ENCODE assay signal across 13 cellular contexts in genomic region chr6:71404967-71405278, GRCh38.
A peak's percentile ranks its signal among the peaks of the same experiment; 100 is the strongest.
DNase-seq lines count a peak whose midpoint lies in the region; ATAC-seq and TF ChIP-seq lines count a peak whose summit lies in the region.
"Had no signal": no experiment of that assay in that cellular context is flagged by ENCODE, and none has a peak within 500 bp of the region (broad histone marks: within the 10 kb centered on the region; RNA-seq: fewer than 3 reads in every experiment).

No MANE protein-coding gene starts in this region.

- H3K79me2 ChIP-seq in ACC112 (ENCODE audit: control insufficient read depth, insufficient read depth, low read length, unreplicated experiment): peaks cover 58% of the 10 kb centered on the region
- H3K79me2 ChIP-seq in fibroblast of lung (ENCODE audit: control insufficient read depth, insufficient read depth, low read length): peaks cover 11% of the 10 kb centered on the region

- TF ChIP-seq CTCF in fibroblast of lung (conservative IDR thresholded peaks at IDR 0.05 in 1 of 2, IDR thresholded peaks at IDR 0.05 in 1 of 2; ENCODE audit: low read depth in 1 of 2, low read length in 2 of 2) (no peak), osteocyte (IDR thresholded peaks at IDR 0.05) (no peak), foreskin fibroblast (IDR thresholded peaks at IDR 0.05; ENCODE audit: low read depth, low read length) (no peak), vagina (IDR thresholded peaks at IDR 0.05) (no peak)

- peaks cover 73% of the 10 kb centered on the region for H3K4me1 Mint-ChIP-seq in osteocyte (ENCODE audit: unreplicated experiment)

- no peak overlapping the region for H3K4me3 Mint-ChIP-seq in osteocyte (ENCODE audit: unreplicated experiment)
- H3K4me3 Mint-ChIP-seq: activated naive CD8-positive, alpha-beta T cell; IgD-negative memory B cell had no signal

- no peak for DNase-seq in SK-N-MC (ENCODE audit: low read depth, low spot score)
- DNase-seq in fibroblast of lung (ENCODE audit: low read depth in 2 of 2): no peak
- no peak for DNase-seq in osteocyte (ENCODE audit: extremely low spot score, unreplicated experiment)
- DNase-seq in foreskin fibroblast: no peak
- DNase-seq in vagina (ENCODE audit: extremely low spot score in 2 of 2): no peak
- DNase-seq: activated CD4-positive, alpha-beta T cell treated with anti-CD3 and anti-CD28 coated beads for 4 hours; Right ventricle myocardium superior; T-helper 9 cell had no signal

- H3K9me3 ChIP-seq in SK-N-MC (ENCODE audit: low read depth, low read length) (no peaks in the 10 kb centered on the region), fibroblast of lung (ENCODE audit: control insufficient read depth, insufficient read depth, low read depth, low read length) (no peaks in the 10 kb centered on the region), vagina (no peaks in the 10 kb centered on the region)

- peak overlapping the region; percentile 71 for H3K4me3 ChIP-seq in ACC112 (ENCODE audit: low read depth, low read length)
- H3K4me3 ChIP-seq in SK-N-MC: peak overlapping the region; percentile 45; the same call in 1 of the 2 replicates
- no peak overlapping the region for H3K4me3 ChIP-seq in fibroblast of lung (replicated peaks in 1 of 4; ENCODE audit: control extremely low read depth in 1 of 4, insufficient read depth in 1 of 4, low read depth in 3 of 4, low read length in 4 of 4)
- H3K4me3 ChIP-seq in foreskin fibroblast (ENCODE audit: low read depth in 1 of 2, low read length in 2 of 2): no peak overlapping the region
- H3K4me3 ChIP-seq in vagina: no peak overlapping the region

- H2AFZ ChIP-seq in ACC112 (ENCODE audit: low read length, unreplicated experiment): no peak overlapping the region
- no peak overlapping the region for H2AFZ ChIP-seq in fibroblast of lung (ENCODE audit: low read length)

- H3K9me3 Mint-ChIP-seq in osteocyte (ENCODE audit: unreplicated experiment): no peaks in the 10 kb centered on the region

- intact Hi-C loops in vagina (cut with DNase I): no loop called here

- peaks cover 18% of the 10 kb centered on the region for H3K36me3 Mint-ChIP-seq in osteocyte (ENCODE audit: unreplicated experiment)
- H3K36me3 Mint-ChIP-seq: activated naive CD8-positive, alpha-beta T cell; IgD-negative memory B cell had no signal

- H3K4me2 ChIP-seq in fibroblast of lung (ENCODE audit: extremely low read depth, insufficient read depth, low read length): peak overlapping the region; percentile 59

- H4K20me1 ChIP-seq in fibroblast of lung (ENCODE audit: control insufficient read depth, extremely low read depth, insufficient read depth, low read length): no peaks in the 10 kb centered on the region

- peak overlapping the region; percentile 79 for H3K27ac Mint-ChIP-seq in osteocyte (ENCODE audit: unreplicated experiment)
- H3K27ac Mint-ChIP-seq: activated naive CD8-positive, alpha-beta T cell; IgD-negative memory B cell had no signal

- peaks cover 94% of the 10 kb centered on the region for H3K4me1 ChIP-seq in ACC112 (ENCODE audit: control insufficient read depth, insufficient read depth, low read length, unreplicated experiment)
- peaks cover 9% of the 10 kb centered on the region for H3K4me1 ChIP-seq in fibroblast of lung (ENCODE audit: control insufficient read depth, extremely low read depth, insufficient read depth, low read length)
- no peaks in the 10 kb centered on the region for H3K4me1 ChIP-seq in vagina

- H3K36me3 ChIP-seq in ACC112 (ENCODE audit: insufficient read depth, low read length): no peaks in the 10 kb centered on the region
- no peaks in the 10 kb centered on the region for H3K36me3 ChIP-seq in SK-N-MC (ENCODE audit: insufficient read depth, low read length)
- no peaks in the 10 kb centered on the region for H3K36me3 ChIP-seq in fibroblast of lung (ENCODE audit: control insufficient read depth, insufficient read depth, low read length)
- H3K36me3 ChIP-seq in vagina: no peaks in the 10 kb centered on the region

- H3K27me3 Mint-ChIP-seq in osteocyte (ENCODE audit: unreplicated experiment): no peaks in the 10 kb centered on the region

- H3K27ac ChIP-seq in ACC112 (ENCODE audit: low read depth, low read length): peak overlapping the region; percentile 100
- H3K27ac ChIP-seq in SK-N-MC: peak overlapping the region; percentile 70; the same call in 1 of the 2 replicates
- H3K27ac ChIP-seq in fibroblast of lung (ENCODE audit: insufficient read depth, low read length): peak overlapping the region; percentile 69
- no peak overlapping the region for H3K27ac ChIP-seq in vagina

- H3K9ac ChIP-seq in SK-N-MC (ENCODE audit: insufficient read length) (no peak overlapping the region), fibroblast of lung (ENCODE audit: insufficient read depth, low read length) (no peak overlapping the region)

- no peak for ATAC-seq in HG02610 (IDR thresholded peaks at IDR 0.05; ENCODE audit: unreplicated experiment)
- ATAC-seq in GM19351 (IDR thresholded peaks at IDR 0.05; ENCODE audit: unreplicated experiment): no peak

- no peak for TF ChIP-seq POLR2A in vagina (IDR thresholded peaks at IDR 0.05)

- H3K27me3 ChIP-seq in ACC112 (ENCODE audit: insufficient read depth, low read length): no peaks in the 10 kb centered on the region
- H3K27me3 ChIP-seq in fibroblast of lung (ENCODE audit: control insufficient read depth, insufficient read depth, low read length): no peaks in the 10 kb centered on the region
- H3K27me3 ChIP-seq in vagina: no peaks in the 10 kb centered on the region

Comparison
In these comparisons a context has a peak if more than half of its experiments do, and no peak if none do; other contexts are left out.
1. H3K4me3 ChIP-seq: peak in ACC112 (single experiment) and SK-N-MC (single experiment); none in fibroblast of lung (0 of 4), foreskin fibroblast (0 of 2) and vagina (0 of 2).